In the genomic region with DNA sequence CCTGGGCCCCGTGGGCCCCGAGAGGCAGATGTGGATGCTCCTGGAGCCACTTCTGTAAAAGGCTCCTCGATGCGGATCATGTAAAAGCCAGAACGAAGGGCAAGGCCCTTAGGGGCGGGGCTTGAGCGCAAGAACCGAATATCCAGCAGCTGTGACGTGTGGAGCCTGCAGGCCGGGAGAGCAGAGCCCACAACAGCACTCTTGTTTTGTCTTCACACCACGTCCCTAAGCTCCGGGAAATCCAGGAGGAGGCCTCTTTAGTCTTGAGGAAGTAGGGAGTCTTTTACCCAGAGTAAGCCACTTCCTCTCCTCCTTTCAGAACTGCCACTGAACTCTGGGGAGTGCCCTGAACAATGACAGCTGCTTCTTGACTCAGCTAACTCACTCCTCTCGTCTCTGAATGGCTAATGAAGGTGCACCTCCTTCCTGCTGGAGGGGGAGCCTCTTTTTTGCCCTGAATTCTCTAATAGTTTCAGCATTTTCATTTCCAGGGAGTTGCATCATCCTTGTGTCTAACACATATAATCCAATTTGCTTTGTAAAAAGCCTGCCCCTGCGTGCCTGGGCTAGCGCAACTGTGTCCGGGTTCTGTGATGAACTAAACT, we compare ENCODE assay signal across 8 cellular contexts. TPM values are rescaled to one million over a fixed set of nuclear protein-coding genes. Genes with fewer than 3 reads are reported as not detected.
DNase-seq lines count a peak whose midpoint lies in the region; ATAC-seq and TF ChIP-seq lines count a peak whose summit lies in the region.

No MANE protein-coding gene starts in this region.

- peak overlapping the region; percentile 75 for H3K4me3 Mint-ChIP-seq in activated CD4-positive, alpha-beta T cell treated with anti-CD3 and anti-CD28 coated beads, Interleukin-2, amount 10 ng/mL, durations not matched to agents 24 days and 14 days
- H3K4me3 Mint-ChIP-seq in natural killer cell = peak overlapping the region; percentile 52

- H3K27ac ChIP-seq in esophagus squamous epithelium (peak overlapping the region; percentile 81 to 90 (median 86)), vagina (peak overlapping the region; percentile 53), Karpas-422 (ENCODE audit: low read length) (no peak overlapping the region)

- no peaks in the 10 kb centered on the region for H3K79me2 ChIP-seq in Karpas-422 (ENCODE audit: low read length)

- peak; percentile 78 for DNase-seq in GM13976 (ENCODE audit: low spot score)
- DNase-seq in NCI-H1092 treated with DMSO at 0.1 percent for 48 hours (lab: John Stamatoyannopoulos, UW) = peak; percentile 80
- DNase-seq in activated CD4-positive, alpha-beta T cell treated with anti-CD3 and anti-CD28 coated beads, Interleukin-2, amount 10 ng/mL, durations not matched to agents 24 days and 14 days = peak; percentile 87
- DNase-seq in esophagus squamous epithelium (lab: John Stamatoyannopoulos, UW) = no peak
- no peak for DNase-seq in natural killer cell
- no peak for DNase-seq in vagina (ENCODE audit: extremely low spot score in 2 of 2)
- no peak for DNase-seq in Karpas-422

- no peaks in the 10 kb centered on the region for H4K20me1 ChIP-seq in Karpas-422 (ENCODE audit: insufficient read depth, low read depth, low read length)

- H3K27me3 ChIP-seq in esophagus squamous epithelium (no peaks in the 10 kb centered on the region), vagina (no peaks in the 10 kb centered on the region), Karpas-422 (ENCODE audit: low read length) (no peaks in the 10 kb centered on the region)

- in situ Hi-C loops in GM13976 (cut with MboI; ENCODE audit: low sequenced_read_pairs, unreplicated experiment) = no loop called here

- H3K9me2 ChIP-seq in Karpas-422 (replicated peaks; ENCODE audit: insufficient read depth, low read length) = no peaks in the 10 kb centered on the region

- peak overlapping the region; percentile 89 for H3K27ac Mint-ChIP-seq in activated CD4-positive, alpha-beta T cell treated with anti-CD3 and anti-CD28 coated beads, Interleukin-2, amount 10 ng/mL, durations not matched to agents 24 days and 14 days
- peak overlapping the region; percentile 57 to 68 for H3K27ac Mint-ChIP-seq in natural killer cell

- TF ChIP-seq POLR2A in esophagus squamous epithelium (IDR thresholded peaks at IDR 0.05) (peak in 2 of 4 donors; percentile 32 to 37), vagina (IDR thresholded peaks at IDR 0.05) (no peak)

- H3K4me1 Mint-ChIP-seq in activated CD4-positive, alpha-beta T cell treated with anti-CD3 and anti-CD28 coated beads, Interleukin-2, amount 10 ng/mL, durations not matched to agents 24 days and 14 days = peaks cover 30% of the 10 kb centered on the region
- H3K4me1 Mint-ChIP-seq in natural killer cell = peaks cover 10% of the 10 kb centered on the region in 2 donors

- H3K9me3 ChIP-seq in esophagus squamous epithelium = no peaks in the 10 kb centered on the region
- no peaks in the 10 kb centered on the region for H3K9me3 ChIP-seq in vagina
- H3K9me3 ChIP-seq in Karpas-422 (ENCODE audit: low read length) = no peaks in the 10 kb centered on the region

- no peaks in the 10 kb centered on the region for H3K27me3 Mint-ChIP-seq in activated CD4-positive, alpha-beta T cell treated with anti-CD3 and anti-CD28 coated beads, Interleukin-2, amount 10 ng/mL, durations not matched to agents 24 days and 14 days
- H3K27me3 Mint-ChIP-seq in natural killer cell (ENCODE audit: low read depth in 2 of 2) = no peaks in the 10 kb centered on the region

- ATAC-seq in natural killer cell (peak; percentile 71 to 85 (median 80)), GM21360 (IDR thresholded peaks at IDR 0.05; ENCODE audit: unreplicated experiment) (no peak)

- no peak overlapping the region for H2AFZ ChIP-seq in Karpas-422 (ENCODE audit: low read length)

- intact Hi-C loops in activated CD4-positive, alpha-beta T cell treated with anti-CD3 and anti-CD28 coated beads, Interleukin-2, amount 10 ng/mL, durations not matched to agents 24 days and 14 days (cut with micrococcal nuclease) = no loop called here
- intact Hi-C loops in esophagus squamous epithelium (cut with DNase I) (no loop called here), natural killer cell (cut with micrococcal nuclease) (no loop called here), vagina (cut with DNase I) (no loop called here)

- WGBS in esophagus squamous epithelium, 2 donors = 2 to 7% methylated on average over 7 to 13 of the region's 16 CpGs

- peak overlapping the region in 3 of 4 donors; percentile 16 to 49 (median 25) for H3K4me3 ChIP-seq in esophagus squamous epithelium
- peak overlapping the region in 1 of 2 donors; percentile 19 for H3K4me3 ChIP-seq in vagina
- H3K4me3 ChIP-seq in Karpas-422 (ENCODE audit: low read length) = no peak overlapping the region

- H3K36me3 Mint-ChIP-seq in activated CD4-positive, alpha-beta T cell treated with anti-CD3 and anti-CD28 coated beads, Interleukin-2, amount 10 ng/mL, durations not matched to agents 24 days and 14 days (ENCODE audit: low read depth) = peaks cover 58% of the 10 kb centered on the region
- no peaks in the 10 kb centered on the region for H3K36me3 Mint-ChIP-seq in natural killer cell

- H3K4me2 ChIP-seq in Karpas-422 (ENCODE audit: low read depth, low read length, poor library complexity, severe bottlenecking) = no peak overlapping the region

- TF ChIP-seq CTCF in GM13976 (IDR thresholded peaks at IDR 0.05; ENCODE audit: borderline replicate concordance, control extremely low read depth, extremely low read depth, insufficient read depth, missing control alignments) = no peak
- peak in 1 of 6 experiments; percentile 5 for TF ChIP-seq CTCF in esophagus squamous epithelium (IDR thresholded peaks at IDR 0.05)
- TF ChIP-seq CTCF in natural killer cell (IDR thresholded peaks at IDR 0.05) = no peak
- TF ChIP-seq CTCF in vagina (IDR thresholded peaks at IDR 0.05) = no peak

- no peak overlapping the region for H3K9ac ChIP-seq in Karpas-422 (ENCODE audit: low read length)

- H3K36me3 ChIP-seq in esophagus squamous epithelium = peaks cover 1 to 73% (median 6%) of the 10 kb centered on the region in 3 donors
- peaks cover 4 to 45% of the 10 kb centered on the region in 2 donors for H3K36me3 ChIP-seq in vagina
- peaks cover 20% of the 10 kb centered on the region for H3K36me3 ChIP-seq in Karpas-422 (ENCODE audit: insufficient read depth, low read length)

- H3K4me1 ChIP-seq in esophagus squamous epithelium (peaks cover 18 to 34% (median 18%) of the 10 kb centered on the region in 3 donors), vagina (peaks cover 19% of the 10 kb centered on the region), Karpas-422 (ENCODE audit: low read length) (no peaks in the 10 kb centered on the region)

- H3K9me3 Mint-ChIP-seq in activated CD4-positive, alpha-beta T cell treated with anti-CD3 and anti-CD28 coated beads, Interleukin-2, amount 10 ng/mL, durations not matched to agents 24 days and 14 days = no peaks in the 10 kb centered on the region
- no peaks in the 10 kb centered on the region for H3K9me3 Mint-ChIP-seq in natural killer cell

RNA-seq across cellular contexts. Expression of gene L3MBTL2, which starts 12.5 kb away (rescaled TPM):
- 53.3 and 55.0 TPM in 2 replicates for total RNA-seq in activated CD4-positive, alpha-beta T cell treated with anti-CD3 and anti-CD28 coated beads, Interleukin-2, amount 10 ng/mL, durations not matched to agents 24 days and 14 days
- total RNA-seq in esophagus squamous epithelium = 10 to 100 TPM; 12.1 to 16.2 (median 14.7) TPM
- 10 to 100 TPM; 25.2 to 32.1 (median 31.7) TPM for total RNA-seq in natural killer cell
- 11.8 TPM for total RNA-seq in vagina
- 19.9 and 29.7 TPM in 2 replicates for total RNA-seq in Karpas-422 (2014; rRNA removed; shearing (Covaris generic); ENCODE audit: low replicate concordance)

RNA-seq across cellular contexts. Expression of gene CHADL, which starts 23.1 kb away (rescaled TPM):
- 0.33 and 0.47 TPM in 2 replicates for total RNA-seq in activated CD4-positive, alpha-beta T cell treated with anti-CD3 and anti-CD28 coated beads, Interleukin-2, amount 10 ng/mL, durations not matched to agents 24 days and 14 days
- total RNA-seq in esophagus squamous epithelium (1 to 10 TPM; 2.0 to 4.5 (median 3.2) TPM), natural killer cell (1 to 10 TPM in 1 of 3 donors, under 1 TPM in 2; 0.35 to 1.2 (median 0.36) TPM), vagina (3.7 TPM)
- total RNA-seq in Karpas-422 (2014; rRNA removed; shearing (Covaris generic); ENCODE audit: low replicate concordance) = 0.90 TPM in 1 of 2 replicates, not detected in the other

Comparison
In these comparisons a context has a peak if more than half of its experiments do, and no peak if none do; other contexts are left out.
1. DNase-seq: peak in GM13976 (single experiment), NCI-H1092 treated with DMSO at 0.1 percent for 48 hours (single experiment) and activated CD4-positive, alpha-beta T cell treated with anti-CD3 and anti-CD28 coated beads, Interleukin-2, amount 10 ng/mL, durations not matched to agents 24 days and 14 days (single experiment); none in esophagus squamous epithelium (single experiment), natural killer cell (single experiment), vagina (0 of 2) and Karpas-422 (single experiment).